In genomic region chr9:129137292-129138143, GRCh38 we compare ENCODE assay signal across 12 cellular contexts. TPM values are rescaled to one million over a fixed set of nuclear protein-coding genes. Genes with fewer than 3 reads are reported as not detected.
DNase-seq lines count a peak whose midpoint lies in the region; ATAC-seq and TF ChIP-seq lines count a peak whose summit lies in the region.
"Had no signal": no experiment of that assay in that cellular context is flagged by ENCODE, and none has a peak within 500 bp of the region (broad histone marks: within the 10 kb centered on the region; RNA-seq: fewer than 3 reads in every experiment).

No MANE protein-coding gene starts in this region.

- H4K91ac ChIP-seq in H9 (ENCODE audit: insufficient read length, low read depth, low read length): no peak overlapping the region

- no peak overlapping the region for H2AK5ac ChIP-seq in H9 (ENCODE audit: insufficient read length, low read length)

- H3K27me3 ChIP-seq in H9 (ENCODE audit: insufficient read depth, low read length) (no peaks in the 10 kb centered on the region), ascending aorta (no peaks in the 10 kb centered on the region), lung (ENCODE audit: control insufficient read depth, insufficient read depth) (no peaks in the 10 kb centered on the region), stomach smooth muscle (ENCODE audit: control insufficient read depth in 1 of 2, insufficient read depth in 2 of 2, low read length in 2 of 2) (no peaks in the 10 kb centered on the region)

- TF ChIP-seq CTCF in H9 (conservative IDR thresholded peaks at IDR 0.05) (no peak), ascending aorta (IDR thresholded peaks at IDR 0.05) (no peak), lung (IDR thresholded peaks at IDR 0.05; ENCODE audit: control extremely low read depth, extremely low read depth) (no peak)

- H4K5ac ChIP-seq in H9 (ENCODE audit: insufficient read length, low read depth, low read length): no peak overlapping the region

- H3K36me3 ChIP-seq in ascending aorta (peaks cover 23 to 24% of the 10 kb centered on the region in 2 donors), lung (ENCODE audit: control insufficient read depth in 2 of 2, insufficient read depth in 2 of 2, low read length in 2 of 2) (peaks cover 9 to 35% of the 10 kb centered on the region in 2 donors), stomach smooth muscle (ENCODE audit: control insufficient read depth in 2 of 2, insufficient read depth in 2 of 2, low read length in 2 of 2) (peaks cover 18 to 24% of the 10 kb centered on the region in 2 donors)

- H3K14ac ChIP-seq in H9 (ENCODE audit: insufficient read depth, low read length): no peak overlapping the region

- intact Hi-C loops in ascending aorta (cut with DNase I): loop anchor here (2.0 kb wide), 2 partner anchors 27 to 275 kb away; partner anchors contain the start of genes CRAT and PTPA

- no peak for ATAC-seq in lung (ENCODE audit: insufficient read depth, low FRiP score)
- ATAC-seq: naive thymus-derived CD8-positive, alpha-beta T cell had no signal

- H3K27me3 Mint-ChIP-seq in H9 (ENCODE audit: low read depth): peaks cover 1% of the 10 kb centered on the region; the same call in 1 of the 2 replicates
- H3K27me3 Mint-ChIP-seq: naive thymus-derived CD8-positive, alpha-beta T cell had no signal

- peaks cover 10 to 50% (median 49%) of the 10 kb centered on the region in 3 experiments; a peak in 6 of 7 replicates for H3K36me3 Mint-ChIP-seq in H9 (ENCODE audit: insufficient read depth in 1 of 3, low read depth in 3 of 3)

- H3K79me2 ChIP-seq in H9 (ENCODE audit: insufficient read depth, low read length): no peaks in the 10 kb centered on the region

- H3K9me3 Mint-ChIP-seq in H9: no peaks in the 10 kb centered on the region; a peak in 1 of 5 replicates
- H3K9me3 Mint-ChIP-seq: naive thymus-derived CD8-positive, alpha-beta T cell had no signal

- H3K9me3 ChIP-seq in H9 (ENCODE audit: control insufficient read depth, low read depth, low read length) (no peaks in the 10 kb centered on the region), ascending aorta (no peaks in the 10 kb centered on the region), lung (ENCODE audit: control insufficient read depth in 2 of 2, insufficient read depth in 1 of 2, low read length in 1 of 2) (no peaks in the 10 kb centered on the region), stomach smooth muscle (ENCODE audit: control insufficient read depth in 2 of 2, low read length in 2 of 2) (no peaks in the 10 kb centered on the region)

- no peak overlapping the region for H4K8ac ChIP-seq in H9 (replicated peaks; ENCODE audit: insufficient read length, low read depth, low read length)

- no peak overlapping the region for H2AFZ ChIP-seq in H9 (ENCODE audit: low read length)

- peaks cover 5% of the 10 kb centered on the region for H3K23me2 ChIP-seq in H9 (ENCODE audit: insufficient read length, low read depth, low read length, poor library complexity, severe bottlenecking)

- H3K9ac ChIP-seq in H9 (ENCODE audit: extremely low read depth, insufficient read length, low read length): no peak overlapping the region
- H3K9ac ChIP-seq in stomach smooth muscle (ENCODE audit: low read length in 2 of 2): peak overlapping the region in 1 of 2 donors; percentile 68

- no peak overlapping the region for H2BK120ac ChIP-seq in H9 (ENCODE audit: low read depth, low read length, poor library complexity, severe bottlenecking)

- WGBS in H9 (ENCODE audit: extremely low coverage, insufficient read length, low lambda C conversion rate): no CpG with 5 or more reads among the region's 19 CpGs
- 87 to 92% methylated on average over 19 of the region's 19 CpGs for WGBS in lung, 2 donors

- no peak overlapping the region for H2BK5ac ChIP-seq in H9 (ENCODE audit: insufficient read length, low read length)

- H3K79me1 ChIP-seq in H9 (ENCODE audit: insufficient read depth, low read depth, low read length, poor library complexity, severe bottlenecking): no peaks in the 10 kb centered on the region

- no peak overlapping the region for H3T11ph ChIP-seq in H9 (ENCODE audit: low read length)

- H3K4me1 ChIP-seq in H9 (ENCODE audit: insufficient read depth, low read length) (peaks cover 6% of the 10 kb centered on the region; the same call in 1 of the 2 replicates), ascending aorta (peaks cover 37 to 49% of the 10 kb centered on the region in 2 donors), lung (ENCODE audit: control insufficient read depth in 2 of 2, insufficient read depth in 2 of 2, low read length in 2 of 2) (peaks cover 7 to 16% of the 10 kb centered on the region in 2 donors), stomach smooth muscle (ENCODE audit: control insufficient read depth, insufficient read depth, low read length) (peaks cover 46% of the 10 kb centered on the region)

- H3K4me3 Mint-ChIP-seq in H9: no peak overlapping the region

- no peak overlapping the region for H3K56ac ChIP-seq in H9 (ENCODE audit: insufficient read length, low read depth, low read length)

- no peak overlapping the region for H2BK12ac ChIP-seq in H9 (ENCODE audit: insufficient read length, low read depth, low read length)

- H3K4me2 ChIP-seq in H9 (ENCODE audit: insufficient read depth, insufficient read length, low read length): no peak overlapping the region

- H3K18ac ChIP-seq in H9 (ENCODE audit: insufficient read length, low read depth, low read length): no peak overlapping the region

- H3K23ac ChIP-seq in H9 (ENCODE audit: insufficient read length, low read depth, low read length): no peak overlapping the region

- no peak overlapping the region for H3K4me3 ChIP-seq in ascending aorta
- H3K4me3 ChIP-seq in lung: no peak overlapping the region
- no peak overlapping the region for H3K4me3 ChIP-seq in stomach smooth muscle (ENCODE audit: low read length in 2 of 2)

- DNase-seq in H9 (no peak), ascending aorta (ENCODE audit: low spot score in 2 of 2) (no peak), lung (ENCODE audit: low spot score) (no peak), NCI-H2171 treated with DMSO at 0.1 percent for 48 hours (lab: John Stamatoyannopoulos, UW) (no peak), NCI-H146 treated with DMSO at 0.1 percent for 48 hours (lab: John Stamatoyannopoulos, UW; ENCODE audit: unreplicated experiment) (no peak), GM03348 (ENCODE audit: low spot score) (no peak), NCI-H526 (lab: John Stamatoyannopoulos, UW) (no peak)
- DNase-seq: central memory CD4-positive, alpha-beta T cell; foreskin fibroblast; naive thymus-derived CD8-positive, alpha-beta T cell; NCI-H82 had no signal

- no peak overlapping the region for H2BK20ac ChIP-seq in H9 (ENCODE audit: low read depth, low read length, poor library complexity, severe bottlenecking)

- H3K4ac ChIP-seq in H9 (ENCODE audit: low read depth, low read length): no peak overlapping the region

- H3K4me1 Mint-ChIP-seq in H9: peaks cover 35 to 36% of the 10 kb centered on the region in 2 experiments

- H2BK15ac ChIP-seq in H9 (ENCODE audit: low read depth, low read length): no peak overlapping the region

- no peak overlapping the region for H3K27ac ChIP-seq in H9 (ENCODE audit: insufficient read length, low read depth, low read length)
- peak overlapping the region; percentile 94 to 98 for H3K27ac ChIP-seq in ascending aorta
- H3K27ac ChIP-seq in lung (ENCODE audit: low read depth in 1 of 2, low read length in 1 of 2): peak overlapping the region; percentile 100
- H3K27ac ChIP-seq in stomach smooth muscle (ENCODE audit: low read length): peak overlapping the region; percentile 100

- H4K20me1 ChIP-seq in H9 (ENCODE audit: control insufficient read depth, insufficient read depth, insufficient read length): no peaks in the 10 kb centered on the region

- H3K27ac Mint-ChIP-seq in H9: peak overlapping the region in 2 of 3 experiments; percentile 40 to 46; a peak in 4 of 7 replicates
- H3K27ac Mint-ChIP-seq: naive thymus-derived CD8-positive, alpha-beta T cell had no signal

RNA-seq across cellular contexts. Expression of gene PTPA, which starts 26.3 kb away (rescaled TPM):
- total RNA-seq in H9 (2021): 140 and 145 TPM in 2 replicates
- 61.6 TPM for total RNA-seq in ascending aorta
- total RNA-seq in lung: 100 to 1,000 TPM in 1 of 2 donors, 10 to 100 TPM in 1; 62.5 to 145 TPM
- polyA plus RNA-seq in lung: 100 to 1,000 TPM; 103 to 130 TPM

RNA-seq across cellular contexts. Expression of gene CRAT, which starts 26.9 kb away (rescaled TPM):
- total RNA-seq in H9 (2021) (15.0 and 15.7 TPM in 2 replicates), ascending aorta (110 TPM), lung (10 to 100 TPM; 14.5 to 26.0 TPM)
- polyA plus RNA-seq in lung: 10 to 100 TPM; 10.4 to 18.6 TPM

RNA-seq across cellular contexts. Expression of gene IER5L, which starts 40.5 kb away (rescaled TPM):
- total RNA-seq in H9 (2021): 1.0 and 1.3 TPM in 2 replicates
- 86.1 TPM for total RNA-seq in ascending aorta
- total RNA-seq in lung: 10 to 100 TPM; 23.5 to 24.7 TPM
- 10 to 100 TPM; 12.6 to 31.5 TPM for polyA plus RNA-seq in lung

RNA-seq across cellular contexts. Expression of gene DOLPP1, which starts 56.6 kb away (rescaled TPM):
- 42.6 and 43.3 TPM in 2 replicates for total RNA-seq in H9 (2021)
- total RNA-seq in ascending aorta: 41.7 TPM
- 10 to 100 TPM in 1 of 2 donors, 1 to 10 TPM in 1; 7.0 to 17.6 TPM for total RNA-seq in lung
- polyA plus RNA-seq in lung: 10 to 100 TPM in 1 of 2 donors, 1 to 10 TPM in 1; 7.8 to 12.2 TPM

Comparison
In these comparisons a context has a peak if more than half of its experiments do, and no peak if none do; other contexts are left out.
1. RNA of gene IER5L, which starts 40.5 kb away (total RNA-seq): 86.1 TPM in ascending aorta (single experiment) and 23.5 to 24.7 TPM in lung; 1.0 to 1.3 TPM in H9; every median in the first group is over 10 times any median in the second.